15 cellular contexts compared by ENCODE assay signal in genomic region chr3:57948080-57948671, GRCh38.
DNase-seq lines count a peak whose midpoint lies in the region; ATAC-seq and TF ChIP-seq lines count a peak whose summit lies in the region.
"Had no signal": no experiment of that assay in that cellular context is flagged by ENCODE, and none has a peak within 500 bp of the region (broad histone marks: within the 10 kb centered on the region; RNA-seq: fewer than 3 reads in every experiment).

No MANE protein-coding gene starts in this region.

- H3K27ac Mint-ChIP-seq in GM23338, result no peak overlapping the region

- no peak overlapping the region for H3K18ac ChIP-seq in mesenchymal stem cell (ENCODE audit: low read depth in 1 of 2, low read length in 2 of 2)

- peak overlapping the region in 1 of 2 experiments; percentile 8 for H2BK12ac ChIP-seq in mesenchymal stem cell (ENCODE audit: low read length in 2 of 2)

- H3K9me2 ChIP-seq in GM23338 (ENCODE audit: insufficient read depth), result no peaks in the 10 kb centered on the region

- no peak overlapping the region for H2AK5ac ChIP-seq in mesenchymal stem cell (ENCODE audit: low read length, severe bottlenecking)

- H4K20me1 ChIP-seq in GM23338 (replicated peaks; ENCODE audit: insufficient read depth), result no peaks in the 10 kb centered on the region

- H2BK120ac ChIP-seq in mesenchymal stem cell (ENCODE audit: low read depth, low read length), result no peak overlapping the region

- no peak overlapping the region for H3K9ac ChIP-seq in mesenchymal stem cell (ENCODE audit: low read length)
- no peak overlapping the region for H3K9ac ChIP-seq in rectal smooth muscle tissue (ENCODE audit: low read length)

- H2AFZ ChIP-seq in GM23338 (peak overlapping the region; percentile 69), mesenchymal stem cell (ENCODE audit: low read depth, low read length) (no peak overlapping the region)

- no peak for TF ChIP-seq POLR2A in body of pancreas (IDR thresholded peaks at IDR 0.05)

- no peaks in the 10 kb centered on the region for H3F3A ChIP-seq in GM23338 (replicated peaks; ENCODE audit: low read depth)

- H3K4me1 ChIP-seq in GM23338 (ENCODE audit: insufficient read depth) (peaks cover 16% of the 10 kb centered on the region), body of pancreas (peaks cover 51% of the 10 kb centered on the region), mesenchymal stem cell (ENCODE audit: control insufficient read depth, insufficient read depth, low read depth, low read length) (peaks cover 13% of the 10 kb centered on the region), rectal smooth muscle tissue (ENCODE audit: control insufficient read depth, insufficient read depth, low read length) (peaks cover 50% of the 10 kb centered on the region)

- no peak overlapping the region for H3K23ac ChIP-seq in mesenchymal stem cell (ENCODE audit: low read length in 2 of 2)

- H3K4me1 Mint-ChIP-seq in GM23338, result peaks cover 38% of the 10 kb centered on the region
- H3K4me1 Mint-ChIP-seq: IgD-negative memory B cell had no signal

- H3K27ac ChIP-seq in GM23338 (ENCODE audit: low read depth) (0 out of 2 replicates have a peak overlapping the region, but pooled peaks have one; percentile 24), body of pancreas (peak overlapping the region in 3 of 4 donors; percentile 54 to 68 (median 67)), mesenchymal stem cell (ENCODE audit: low read length, poor library complexity, severe bottlenecking) (no peak overlapping the region), rectal smooth muscle tissue (ENCODE audit: low read depth, low read length) (peak overlapping the region; percentile 98)

- no peak overlapping the region for H3K14ac ChIP-seq in mesenchymal stem cell (ENCODE audit: low read length in 2 of 2)

- DNase-seq in GM23338 (ENCODE audit: low spot score) (no peak), body of pancreas (no peak), mesenchymal stem cell (no peak), SHP77 (lab: John Stamatoyannopoulos, UW) (no peak), NCI-H524 (lab: John Stamatoyannopoulos, UW) (no peak), activated gamma-delta T cell treated with Interleukin-2 at 50 U/mL for 16 hours (no peak)
- DNase-seq: glutamatergic neuron; NCI-H2107; NCI-H774; stimulated activated naive CD4-positive, alpha-beta T cell treated with Interleukin-2 at 50 U/mL for 16 hours; T-helper 2 cell had no signal

- intact Hi-C loops in body of pancreas (cut with DNase I), result no loop called here

- H3K4ac ChIP-seq in mesenchymal stem cell (ENCODE audit: low read depth in 1 of 2, low read length in 2 of 2), result no peak overlapping the region

- TF ChIP-seq CTCF in GM23338 (conservative IDR thresholded peaks at IDR 0.05; ENCODE audit: low read depth in 2 of 2), result no peak
- TF ChIP-seq CTCF in body of pancreas (IDR thresholded peaks at IDR 0.05), result no peak

- WGBS in body of pancreas, 2 donors, result 60 to 65% methylated on average over 12 of the region's 12 CpGs
- WGBS in mesenchymal stem cell, result 82% methylated on average over 10 of the region's 12 CpGs

- H3K9me3 ChIP-seq in body of pancreas, result no peaks in the 10 kb centered on the region
- no peaks in the 10 kb centered on the region for H3K9me3 ChIP-seq in mesenchymal stem cell (ENCODE audit: control insufficient read depth, low read length)

- peak overlapping the region; percentile 1 for H4K91ac ChIP-seq in mesenchymal stem cell (ENCODE audit: low read length)

- H3K4me2 ChIP-seq in GM23338 (0 out of 2 replicates have a peak overlapping the region, but pooled peaks have one; percentile 50), mesenchymal stem cell (ENCODE audit: low read length, poor library complexity, severe bottlenecking) (no peak overlapping the region)

- peaks cover 9% of the 10 kb centered on the region for H3K27me3 Mint-ChIP-seq in GM23338 (ENCODE audit: insufficient read depth, low read depth, poor library complexity)

- H3K4me3 Mint-ChIP-seq in GM23338, result no peak overlapping the region
- H3K4me3 Mint-ChIP-seq: IgD-negative memory B cell had no signal

- H3K79me2 ChIP-seq in GM23338 (replicated peaks; ENCODE audit: insufficient read depth), result no peaks in the 10 kb centered on the region

- H3K9me3 Mint-ChIP-seq in GM23338, result no peaks in the 10 kb centered on the region
- H3K9me3 Mint-ChIP-seq: IgD-negative memory B cell had no signal

- no peak overlapping the region for H2BK5ac ChIP-seq in mesenchymal stem cell (ENCODE audit: low read depth, low read length, poor library complexity, severe bottlenecking)

- no peaks in the 10 kb centered on the region for H3K27me3 ChIP-seq in GM23338 (ENCODE audit: insufficient read depth)
- H3K27me3 ChIP-seq in body of pancreas, result no peaks in the 10 kb centered on the region
- H3K27me3 ChIP-seq in mesenchymal stem cell (ENCODE audit: control insufficient read depth in 1 of 2, insufficient read depth in 1 of 2, low read length in 2 of 2), result no peaks in the 10 kb centered on the region
- no peaks in the 10 kb centered on the region for H3K27me3 ChIP-seq in rectal smooth muscle tissue (ENCODE audit: control insufficient read depth, insufficient read depth, low read length)

- no peak overlapping the region for H4K8ac ChIP-seq in mesenchymal stem cell (ENCODE audit: low read length)

- H3K4me3 ChIP-seq in GM23338, result no peak overlapping the region
- H3K4me3 ChIP-seq in body of pancreas, result no peak overlapping the region
- H3K4me3 ChIP-seq in mesenchymal stem cell (ENCODE audit: insufficient read depth in 1 of 2, low read depth in 1 of 2, low read length in 2 of 2), result no peak overlapping the region
- no peak overlapping the region for H3K4me3 ChIP-seq in rectal smooth muscle tissue (ENCODE audit: low read length)
- H3K4me3 ChIP-seq: coronary artery had no signal

- H2BK15ac ChIP-seq in mesenchymal stem cell (ENCODE audit: low read depth, poor library complexity, severe bottlenecking), result no peak overlapping the region

- H3K36me3 Mint-ChIP-seq in GM23338 (ENCODE audit: low read depth), result no peaks in the 10 kb centered on the region
- H3K36me3 Mint-ChIP-seq: IgD-negative memory B cell had no signal

- H3K79me1 ChIP-seq in mesenchymal stem cell (replicated peaks; ENCODE audit: low read length, poor library complexity, severe bottlenecking), result no peaks in the 10 kb centered on the region

- H3K36me3 ChIP-seq in GM23338 (ENCODE audit: insufficient read depth) (no peaks in the 10 kb centered on the region), body of pancreas (replicated peaks in 1 of 2; ENCODE audit: insufficient read depth in 1 of 2, low read depth in 2 of 2) (no peaks in the 10 kb centered on the region), mesenchymal stem cell (ENCODE audit: control insufficient read depth in 1 of 2, insufficient read depth in 2 of 2, low read depth in 1 of 2, low read length in 2 of 2) (no peaks in the 10 kb centered on the region), rectal smooth muscle tissue (ENCODE audit: control insufficient read depth, insufficient read depth, low read length) (no peaks in the 10 kb centered on the region)

- ATAC-seq in GM23338, result no peak; the same call in 2 of the 3 replicates
- no peak for ATAC-seq in body of pancreas
- no peak for ATAC-seq in GM18519 (IDR thresholded peaks at IDR 0.05; ENCODE audit: low FRiP score, unreplicated experiment)

TF ChIP-seq in GM23338, 12 proteins besides CTCF, POLR2A, EP300 and RAD21:
- TF ChIP-seq JUNB (IDR thresholded peaks at IDR 0.05; ENCODE audit: unreplicated experiment), result no peak
- TF ChIP-seq EZH2 (IDR thresholded peaks at IDR 0.05; ENCODE audit: low read depth, unreplicated experiment), result no peak
